Comparison of ENCODE assay signal across 1 cellular context in genomic region chr1:19410393-19410792, GRCh38.
TF ChIP-seq lines count a peak whose summit lies in the region.

No MANE protein-coding gene starts in this region.

TF ChIP-seq in WTC11, 78 proteins besides CTCF, POLR2A, EP300 and RAD21 (continued from another document):
- TF ChIP-seq, protein P1, sequence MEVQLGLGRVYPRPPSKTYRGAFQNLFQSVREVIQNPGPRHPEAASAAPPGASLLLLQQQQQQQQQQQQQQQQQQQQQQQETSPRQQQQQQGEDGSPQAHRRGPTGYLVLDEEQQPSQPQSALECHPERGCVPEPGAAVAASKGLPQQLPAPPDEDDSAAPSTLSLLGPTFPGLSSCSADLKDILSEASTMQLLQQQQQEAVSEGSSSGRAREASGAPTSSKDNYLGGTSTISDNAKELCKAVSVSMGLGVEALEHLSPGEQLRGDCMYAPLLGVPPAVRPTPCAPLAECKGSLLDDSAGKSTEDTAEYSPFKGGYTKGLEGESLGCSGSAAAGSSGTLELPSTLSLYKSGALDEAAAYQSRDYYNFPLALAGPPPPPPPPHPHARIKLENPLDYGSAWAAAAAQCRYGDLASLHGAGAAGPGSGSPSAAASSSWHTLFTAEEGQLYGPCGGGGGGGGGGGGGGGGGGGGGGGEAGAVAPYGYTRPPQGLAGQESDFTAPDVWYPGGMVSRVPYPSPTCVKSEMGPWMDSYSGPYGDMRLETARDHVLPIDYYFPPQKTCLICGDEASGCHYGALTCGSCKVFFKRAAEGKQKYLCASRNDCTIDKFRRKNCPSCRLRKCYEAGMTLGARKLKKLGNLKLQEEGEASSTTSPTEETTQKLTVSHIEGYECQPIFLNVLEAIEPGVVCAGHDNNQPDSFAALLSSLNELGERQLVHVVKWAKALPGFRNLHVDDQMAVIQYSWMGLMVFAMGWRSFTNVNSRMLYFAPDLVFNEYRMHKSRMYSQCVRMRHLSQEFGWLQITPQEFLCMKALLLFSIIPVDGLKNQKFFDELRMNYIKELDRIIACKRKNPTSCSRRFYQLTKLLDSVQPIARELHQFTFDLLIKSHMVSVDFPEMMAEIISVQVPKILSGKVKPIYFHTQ (CRISPR knock-in tag; IDR thresholded peaks at IDR 0.05): no peak
- TF ChIP-seq NR3C1 (CRISPR knock-in tag; conservative IDR thresholded peaks at IDR 0.05; ENCODE audit: low read depth): no peak
- TF ChIP-seq NR2C2 (CRISPR knock-in tag; IDR thresholded peaks at IDR 0.05): no peak
- no peak for TF ChIP-seq ZNF512 (CRISPR knock-in tag; IDR thresholded peaks at IDR 0.05; ENCODE audit: borderline replicate concordance)
- TF ChIP-seq USF1 (CRISPR knock-in tag; IDR thresholded peaks at IDR 0.05): no peak
